ENCODE assay signal across 20 cellular contexts in the genomic region with DNA sequence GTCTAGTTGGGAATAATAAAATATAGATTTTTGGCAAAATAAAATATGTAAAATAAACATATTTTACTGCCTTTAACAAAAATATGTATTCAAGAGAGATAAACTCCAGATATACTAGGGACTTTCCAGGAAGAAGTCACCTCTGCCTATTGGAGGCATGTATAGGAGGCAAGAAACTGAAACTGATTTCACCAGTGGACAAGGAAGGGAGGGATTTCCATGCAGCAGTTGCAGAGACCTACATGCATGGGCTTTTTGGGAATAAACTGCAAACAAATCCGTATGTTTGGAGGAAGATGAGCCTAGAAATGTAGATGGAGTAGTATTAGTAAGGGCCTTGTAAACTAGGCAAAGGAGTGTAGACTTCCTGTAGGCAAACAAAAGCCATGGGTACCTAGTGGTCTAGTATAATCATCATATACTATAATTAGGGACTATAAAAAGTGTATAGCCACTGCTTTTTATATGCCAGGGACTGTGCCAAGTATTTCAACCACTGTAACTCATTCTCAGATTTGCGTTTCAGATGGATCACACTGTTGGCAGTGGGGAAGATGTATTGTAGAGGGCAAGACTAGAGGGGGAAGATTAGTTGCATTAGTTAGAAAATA.
"Had no signal": no experiment of that assay in that cellular context is flagged by ENCODE, and none has a peak within 500 bp of the region (broad histone marks: within the 10 kb centered on the region; RNA-seq: fewer than 3 reads in every experiment).

No MANE protein-coding gene starts in this region.

- H3K27ac ChIP-seq: adrenal gland, KMS-11, PC-9, VCaP had no signal

- H3K9ac ChIP-seq: KMS-11 had no signal

- H3K4me2 ChIP-seq: KMS-11, PC-9 had no signal

- H3K4me3 Mint-ChIP-seq: activated CD8-positive, alpha-beta T cell treated with anti-CD3 and anti-CD28 coated beads for 36 hours; activated naive CD8-positive, alpha-beta T cell treated with anti-CD3 and anti-CD28 coated beads, Interleukin-2, amount 10 ng/mL, durations not matched to agents 7 days and 5 days; T-helper 17 cell had no signal

- H3K27me3 ChIP-seq: adrenal gland, MG63 had no signal

- H3K4me1 ChIP-seq: adrenal gland had no signal

- H3K9me3 Mint-ChIP-seq: activated CD8-positive, alpha-beta T cell treated with anti-CD3 and anti-CD28 coated beads for 36 hours; activated naive CD8-positive, alpha-beta T cell treated with anti-CD3 and anti-CD28 coated beads, Interleukin-2, amount 10 ng/mL, durations not matched to agents 7 days and 5 days had no signal

- H3K27me3 Mint-ChIP-seq: activated CD8-positive, alpha-beta T cell treated with anti-CD3 and anti-CD28 coated beads for 36 hours had no signal

- H3K36me3 ChIP-seq: adrenal gland had no signal

- ATAC-seq: activated CD8-positive, alpha-beta T cell treated with anti-CD3 and anti-CD28 coated beads for 36 hours; T-helper 17 cell had no signal

- H2AFZ ChIP-seq: PC-9 had no signal

- H3K27ac Mint-ChIP-seq: activated CD8-positive, alpha-beta T cell treated with anti-CD3 and anti-CD28 coated beads for 36 hours; activated naive CD8-positive, alpha-beta T cell treated with anti-CD3 and anti-CD28 coated beads, Interleukin-2, amount 10 ng/mL, durations not matched to agents 7 days and 5 days; T-helper 17 cell had no signal

- H3K9me3 ChIP-seq: adrenal gland, MG63 had no signal

- H3K36me3 Mint-ChIP-seq: activated naive CD8-positive, alpha-beta T cell treated with anti-CD3 and anti-CD28 coated beads, Interleukin-2, amount 10 ng/mL, durations not matched to agents 7 days and 5 days had no signal

- DNase-seq: activated CD4-positive, CD25-positive, alpha-beta regulatory T cell; activated CD8-positive, alpha-beta memory T cell treated with anti-CD3 and anti-CD28 coated beads, Interleukin-2, amount 50 U/mL, for 4 hours; activated CD8-positive, alpha-beta T cell treated with anti-CD3 and anti-CD28 coated beads for 36 hours; activated naive CD4-positive, alpha-beta T cell treated with anti-CD3 and anti-CD28 coated beads, Interleukin-2, amount 50 U/mL, for 16 hours; activated naive CD8-positive, alpha-beta T cell treated with anti-CD3 and anti-CD28 coated beads, Interleukin-2, amount 10 ng/mL, durations not matched to agents 7 days and 5 days; adrenal gland; anterior cingulate cortex; caudate nucleus; MG63; MV-4-11; NCI-H1092 treated with DMSO at 0.1 percent for 48 hours; NCI-H1417 treated with DMSO at 0.1 percent for 48 hours; NCI-H1694; NCI-H2029; NCI-H510A treated with DMSO at 0.1 percent for 48 hours; PC-9; SHP77 treated with DMSO at 0.1 percent for 48 hours; T-helper 17 cell had no signal

- H3K4me3 ChIP-seq: adrenal gland, MG63, PC-9 had no signal
